Comparison of ENCODE assay signal across 19 cellular contexts in the genomic region with DNA sequence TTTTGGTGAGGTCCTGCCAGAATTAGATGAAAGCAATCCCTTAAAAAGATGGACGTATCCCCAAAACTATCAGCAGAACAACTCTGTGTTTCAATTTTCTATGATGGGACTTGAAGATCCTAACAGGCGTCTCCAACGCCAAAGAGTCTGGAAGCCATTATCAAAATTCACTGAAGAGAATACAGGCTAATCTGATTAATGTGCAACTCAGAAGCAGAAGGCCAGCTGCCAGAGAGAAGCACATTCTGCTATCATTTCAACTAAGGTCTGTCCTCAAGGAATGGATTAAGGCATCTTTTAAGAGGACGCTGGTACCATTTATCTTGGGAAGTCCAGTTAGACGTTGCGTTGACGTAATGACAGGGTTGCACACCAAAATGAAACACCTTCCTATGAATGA.
"Had no signal": no experiment of that assay in that cellular context is flagged by ENCODE, and none has a peak within 500 bp of the region (broad histone marks: within the 10 kb centered on the region; RNA-seq: fewer than 3 reads in every experiment).

No MANE protein-coding gene starts in this region.

- H3K27me3 ChIP-seq: transverse colon had no signal

- DNase-seq: cortex of kidney; dorsolateral prefrontal cortex; effector CD8-positive, alpha-beta T cell; heart right ventricle; hypothalamus; mucosa of descending colon; natural killer cell; posterior cingulate gyrus; spleen; stimulated activated CD4-positive, alpha-beta T cell treated with anti-CD3 and anti-CD28 coated beads, Interleukin-15, amount 100 ng/mL, for 24 hours; stimulated activated CD4-positive, alpha-beta T cell treated with anti-CD3 and anti-CD28 coated beads, Interleukin-1b, Interleukin-23, amount 100 ng/mL, for 48 hours; stimulated activated CD4-positive, alpha-beta T cell treated with anti-CD3 and anti-CD28 coated beads, Interleukin-4, amount 100 ng/mL, for 24 hours; stimulated activated naive CD8-positive, alpha-beta T cell treated with anti-CD3 and anti-CD28 coated beads, Interleukin-15, amount 100 ng/mL, for 72 hours; transverse colon had no signal

- FAIRE-seq: frontal cortex, islet of Langerhans had no signal

- H3K9me3 Mint-ChIP-seq: natural killer cell; neural crest cell; stimulated activated memory B cell treated with anti-CD40 and anti-IgM and Interleukin-4, amounts not matched to agents 10 μg/mL and 1 μg/mL and 100 μg/mL, for 72 hours; stimulated activated naive CD8-positive, alpha-beta T cell treated with anti-CD3 and anti-CD28 coated beads, Interleukin-15, amount 100 ng/mL, for 72 hours had no signal

- H3K27me3 Mint-ChIP-seq: stimulated activated memory B cell treated with anti-CD40 and anti-IgM and Interleukin-4, amounts not matched to agents 10 μg/mL and 1 μg/mL and 100 μg/mL, for 72 hours; stimulated activated naive CD8-positive, alpha-beta T cell treated with anti-CD3 and anti-CD28 coated beads, Interleukin-15, amount 100 ng/mL, for 72 hours had no signal

- H3K4me3 ChIP-seq: dorsolateral prefrontal cortex, heart right ventricle, mucosa of descending colon, spleen, thoracic aorta, transverse colon had no signal

- H3K27ac Mint-ChIP-seq: natural killer cell; stimulated activated memory B cell treated with anti-CD40 and anti-IgM and Interleukin-4, amounts not matched to agents 10 μg/mL and 1 μg/mL and 100 μg/mL, for 72 hours; stimulated activated naive CD8-positive, alpha-beta T cell treated with anti-CD3 and anti-CD28 coated beads, Interleukin-15, amount 100 ng/mL, for 72 hours had no signal

- H3K9me3 ChIP-seq: mucosa of descending colon, spleen, thoracic aorta, transverse colon had no signal

- H3K36me3 Mint-ChIP-seq: natural killer cell; stimulated activated memory B cell treated with anti-CD40 and anti-IgM and Interleukin-4, amounts not matched to agents 10 μg/mL and 1 μg/mL and 100 μg/mL, for 72 hours had no signal

- H3K27ac ChIP-seq: heart right ventricle, spleen, thoracic aorta, transverse colon had no signal

- H3K4me1 ChIP-seq: heart right ventricle, spleen, transverse colon had no signal

- H3K4me3 Mint-ChIP-seq: natural killer cell; neural crest cell; stimulated activated memory B cell treated with anti-CD40 and anti-IgM and Interleukin-4, amounts not matched to agents 10 μg/mL and 1 μg/mL and 100 μg/mL, for 72 hours; stimulated activated naive CD8-positive, alpha-beta T cell treated with anti-CD3 and anti-CD28 coated beads, Interleukin-15, amount 100 ng/mL, for 72 hours had no signal

- H3K4me1 Mint-ChIP-seq: natural killer cell; neural crest cell; stimulated activated memory B cell treated with anti-CD40 and anti-IgM and Interleukin-4, amounts not matched to agents 10 μg/mL and 1 μg/mL and 100 μg/mL, for 72 hours; stimulated activated naive CD8-positive, alpha-beta T cell treated with anti-CD3 and anti-CD28 coated beads, Interleukin-15, amount 100 ng/mL, for 72 hours had no signal

- H3K36me3 ChIP-seq: heart right ventricle, spleen, thoracic aorta had no signal
